ENCODE assay signal across 8 cellular contexts in genomic region chr19:18109363-18109730, GRCh38. TPM values are rescaled to one million over a fixed set of nuclear protein-coding genes. Genes with fewer than 3 reads are reported as not detected.
DNase-seq lines count a peak whose midpoint lies in the region.

No MANE protein-coding gene starts in this region.

- H3K27me3 Mint-ChIP-seq in activated naive CD4-positive, alpha-beta T cell treated with anti-CD3 and anti-CD28 coated beads for 36 hours (ENCODE audit: low read depth): no peaks in the 10 kb centered on the region

- H3K4me3 Mint-ChIP-seq in activated naive CD4-positive, alpha-beta T cell treated with anti-CD3 and anti-CD28 coated beads for 36 hours: peak overlapping the region; percentile 61

- no peak overlapping the region for H3K27ac Mint-ChIP-seq in activated naive CD4-positive, alpha-beta T cell treated with anti-CD3 and anti-CD28 coated beads for 36 hours

- no peaks in the 10 kb centered on the region for H3K4me1 ChIP-seq in mesodermal cell (ENCODE audit: control insufficient read depth, insufficient read depth, low read length, poor library complexity, severe bottlenecking)
- no peaks in the 10 kb centered on the region for H3K4me1 ChIP-seq in urinary bladder (ENCODE audit: insufficient read depth)

- H3K36me3 ChIP-seq in mesodermal cell (ENCODE audit: control insufficient read depth, insufficient read depth, low read length): no peaks in the 10 kb centered on the region
- H3K36me3 ChIP-seq in urinary bladder (ENCODE audit: insufficient read depth): no peaks in the 10 kb centered on the region

- DNase-seq in activated naive CD4-positive, alpha-beta T cell treated with anti-CD3 and anti-CD28 coated beads for 36 hours: no peak
- DNase-seq in activated naive CD4-positive, alpha-beta T cell treated with anti-CD3 and anti-CD28 coated beads, Interleukin-2, amount 50 U/mL, for 16 hours: no peak
- DNase-seq in caudate nucleus (lab: John Stamatoyannopoulos, UW) (peak in 1 of 61 donors; percentile 61), germinal center (ENCODE audit: low spot score) (no peak), OCI-M1 (lab: John Stamatoyannopoulos, UW) (no peak), COLO829 (ENCODE audit: low spot score) (no peak)

- H3K36me3 Mint-ChIP-seq in activated naive CD4-positive, alpha-beta T cell treated with anti-CD3 and anti-CD28 coated beads for 36 hours (ENCODE audit: low read depth): no peaks in the 10 kb centered on the region

- intact Hi-C loops in activated naive CD4-positive, alpha-beta T cell treated with anti-CD3 and anti-CD28 coated beads for 36 hours (cut with micrococcal nuclease): no loop called here

- no peaks in the 10 kb centered on the region for H3K9me3 Mint-ChIP-seq in activated naive CD4-positive, alpha-beta T cell treated with anti-CD3 and anti-CD28 coated beads for 36 hours

- H3K4me3 ChIP-seq in mesodermal cell (ENCODE audit: extremely low read depth, insufficient read depth, low read length, poor library complexity, severe bottlenecking) (peak overlapping the region; percentile 56), urinary bladder (ENCODE audit: low read depth, low read length) (peak overlapping the region; percentile 65)

- WGBS in mesodermal cell (ENCODE audit: insufficient coverage in 2 of 2), 2 experiments: 53 to 60% methylated on average over 6 to 12 of the region's 12 CpGs
- WGBS in urinary bladder: 64% methylated on average over 12 of the region's 12 CpGs

- H3K4me1 Mint-ChIP-seq in activated naive CD4-positive, alpha-beta T cell treated with anti-CD3 and anti-CD28 coated beads for 36 hours (ENCODE audit: low read depth): peaks cover 21% of the 10 kb centered on the region

- CTCF ChIA-PET in activated naive CD4-positive, alpha-beta T cell treated with anti-CD3 and anti-CD28 coated beads for 36 hours (lab: Charles Lee): interaction anchor here (0.8 to 1.5 kb wide), 4 partner anchors 19 to 143 kb away, joined by 3 to 5 read pairs (median 4); no protein-coding TSS in a partner anchor

- H3K27ac ChIP-seq in caudate nucleus (ENCODE audit: low read depth, low read length) (peak overlapping the region; percentile 58), mesodermal cell (ENCODE audit: low read depth, low read length, severe bottlenecking) (no peak overlapping the region), urinary bladder (ENCODE audit: low read depth) (no peak overlapping the region)

- no peaks in the 10 kb centered on the region for H3K9me3 ChIP-seq in mesodermal cell (ENCODE audit: control insufficient read depth, low read length)

RNA-seq across cellular contexts. Expression of gene MAST3, which starts 11.8 kb away (rescaled TPM):
- 10 to 100 TPM; 12.8 to 13.5 TPM for total RNA-seq in activated naive CD4-positive, alpha-beta T cell treated with anti-CD3 and anti-CD28 coated beads for 36 hours
- polyA plus RNA-seq in mesodermal cell (2013, experiment 1 of 2): 5.6 TPM
- polyA plus RNA-seq in mesodermal cell (2013, experiment 2 of 2): 4.2 TPM
- total RNA-seq in urinary bladder: 3.5 TPM
- 7.0 TPM for polyA plus RNA-seq in urinary bladder

RNA-seq across cellular contexts. Expression of gene IL12RB1, which starts 22.6 kb away (rescaled TPM):
- 10 to 100 TPM; 10.1 to 14.4 TPM for total RNA-seq in activated naive CD4-positive, alpha-beta T cell treated with anti-CD3 and anti-CD28 coated beads for 36 hours
- polyA plus RNA-seq in mesodermal cell (2013, experiment 1 of 2): not detected
- not detected for polyA plus RNA-seq in mesodermal cell (2013, experiment 2 of 2)
- total RNA-seq in urinary bladder: 0.63 TPM
- polyA plus RNA-seq in urinary bladder: 1.1 TPM

RNA-seq across cellular contexts. Expression of gene PIK3R2, which starts 43.6 kb away (rescaled TPM):
- 10 to 100 TPM; 16.1 to 16.3 TPM for total RNA-seq in activated naive CD4-positive, alpha-beta T cell treated with anti-CD3 and anti-CD28 coated beads for 36 hours
- 46.4 TPM for polyA plus RNA-seq in mesodermal cell (2013, experiment 1 of 2)
- 37.9 TPM for polyA plus RNA-seq in mesodermal cell (2013, experiment 2 of 2)
- 12.2 TPM for total RNA-seq in urinary bladder
- 17.0 TPM for polyA plus RNA-seq in urinary bladder
